ENCODE assay signal across 8 cellular contexts in the genomic region with DNA sequence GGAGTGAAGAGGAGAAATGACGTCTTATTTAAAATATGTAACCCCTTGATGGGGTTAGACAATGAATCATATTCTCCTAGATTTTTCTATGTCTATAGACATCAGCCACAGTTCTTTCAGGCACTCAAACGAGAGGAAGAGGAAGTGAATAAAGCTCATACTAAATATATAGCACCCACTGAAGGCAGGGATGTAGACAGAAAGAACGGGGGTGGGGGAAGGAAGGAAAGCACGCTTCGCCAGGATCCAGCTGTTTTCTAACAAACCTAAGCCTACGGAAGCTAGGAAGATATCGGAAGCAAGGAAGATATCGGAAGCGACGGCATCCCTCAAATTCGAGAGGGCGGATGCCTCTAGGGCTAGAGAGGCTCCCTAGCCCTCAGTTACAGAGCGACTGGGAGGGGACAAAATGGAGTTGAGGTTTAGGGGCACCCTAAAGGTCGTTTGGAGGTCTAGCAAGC. TPM values are rescaled to one million over a fixed set of nuclear protein-coding genes. Genes with fewer than 3 reads are reported as not detected.
A peak's percentile ranks its signal among the peaks of the same experiment; 100 is the strongest.
DNase-seq lines count a peak whose midpoint lies in the region; ATAC-seq and TF ChIP-seq lines count a peak whose summit lies in the region.

No MANE protein-coding gene starts in this region.

- H3K27ac ChIP-seq in RWPE1 (peak overlapping the region; percentile 88), body of pancreas (peak overlapping the region in 3 of 4 donors; percentile 61 to 80 (median 77))

- no peaks in the 10 kb centered on the region for H3K27me3 ChIP-seq in body of pancreas

- 1 to 2% methylated on average over 12 to 14 of the region's 14 CpGs for whole genome bisulfite sequencing in body of pancreas, 2 donors

- CTCF ChIA-PET in AG04449 (lab: Yijun Ruan, JAX) (interaction anchor here (0.7 to 2.6 kb wide), 4 partner anchors 19 to 154 kb away, joined by 3 to 10 read pairs (median 5); no protein-coding TSS in a partner anchor), RWPE1 (lab: Yijun Ruan, JAX) (interaction anchor here (1.3 kb wide), 1 partner anchor 125 kb away, joined by 5 read pairs; no protein-coding TSS in a partner anchor)

- POLR2A ChIA-PET in AG04449 (lab: Yijun Ruan, JAX) (interaction anchor here (1.1 to 1.7 kb wide), 3 partner anchors 95 to 115 kb away, joined by 3 to 4 read pairs (median 4); no protein-coding TSS in a partner anchor), RWPE1 (lab: Yijun Ruan, JAX; ENCODE audit: low non-redundant PET) (no interaction called here)

- ATAC-seq in GM18517 (IDR thresholded peaks at IDR 0.05; ENCODE audit: unreplicated experiment) (peak; percentile 28), HG03095 (IDR thresholded peaks at IDR 0.05; ENCODE audit: unreplicated experiment) (peak; percentile 32), body of pancreas (no peak)

- DNase-seq in AG04449 (ENCODE audit: low read depth, low spot score) (no peak), RWPE1 (ENCODE audit: low spot score) (peak; percentile 22), body of pancreas (peak in 1 of 4 donors; percentile 2), iris pigment epithelial cell (ENCODE audit: low read depth) (peak; percentile 62), NK-92 (lab: John Stamatoyannopoulos, UW; ENCODE audit: unreplicated experiment) (no peak)
- DNase-seq in stimulated activated CD8-positive, alpha-beta memory T cell treated with anti-CD3 and anti-CD28 coated beads, Interleukin-12 subunit alpha, Interleukin-12 subunit beta, amount 100 ng/mL, for 4 hours (ENCODE audit: low read depth), result peak; percentile 4

- intact Hi-C loops in body of pancreas (cut with DNase I), result no loop called here

- H3K9me3 ChIP-seq in body of pancreas, result no peaks in the 10 kb centered on the region

- H3K4me3 ChIP-seq in AG04449 (ENCODE audit: low read depth, low read length), result peak overlapping the region; percentile 76
- peak overlapping the region; percentile 31 to 41 for H3K4me3 ChIP-seq in body of pancreas

- TF ChIP-seq CTCF in AG04449 (IDR thresholded peaks at IDR 0.05; ENCODE audit: insufficient read depth, low read length, missing control alignments) (no peak), RWPE1 (conservative IDR thresholded peaks at IDR 0.05; ENCODE audit: low read depth) (no peak), body of pancreas (IDR thresholded peaks at IDR 0.05) (no peak)

- H3K4me1 ChIP-seq in body of pancreas, result peaks cover 5% of the 10 kb centered on the region

- H3K36me3 ChIP-seq in body of pancreas (replicated peaks in 1 of 2; ENCODE audit: insufficient read depth in 1 of 2, low read depth in 2 of 2), result no peaks in the 10 kb centered on the region

- TF ChIP-seq POLR2A in body of pancreas (IDR thresholded peaks at IDR 0.05), result no peak

RNA-seq across cellular contexts. Expression of a gene that starts 0.7 kb away (rescaled TPM):
- 10 to 100 TPM; 10.5 to 18.9 TPM for total RNA-seq in body of pancreas

Comparison
In these comparisons a context has a peak if more than half of its experiments do, and no peak if none do; other contexts are left out.
1. DNase-seq: peak in RWPE1 (single experiment), iris pigment epithelial cell (single experiment) and stimulated activated CD8-positive, alpha-beta memory T cell treated with anti-CD3 and anti-CD28 coated beads, Interleukin-12 subunit alpha, Interleukin-12 subunit beta, amount 100 ng/mL, for 4 hours (single experiment); none in AG04449 (single experiment) and NK-92 (single experiment).